In genomic region chr2:218981390-218982311, GRCh38 we compare ENCODE assay signal across 9 cellular contexts. TPM values are rescaled to one million over a fixed set of nuclear protein-coding genes. Genes with fewer than 3 reads are reported as not detected.
DNase-seq lines count a peak whose midpoint lies in the region; ATAC-seq and TF ChIP-seq lines count a peak whose summit lies in the region.
"Had no signal": no experiment of that assay in that cellular context is flagged by ENCODE, and none has a peak within 500 bp of the region (broad histone marks: within the 10 kb centered on the region; RNA-seq: fewer than 3 reads in every experiment).

No MANE protein-coding gene starts in this region.

- intact Hi-C loops in Right ventricle myocardium inferior (cut with DNase I) = no loop called here
- intact Hi-C loops in activated T-helper 1 cell treated with anti-CD3 and anti-CD28 coated beads, Interleukin-12 subunit alpha, Interleukin-12 subunit beta, Interleukin-2, Interleukin-4 antibody, amounts not matched to agents 30 ng/mL and 10 ng/mL and 1 ng/mL, durations not matched to agents 14 hours and 24 hours and 36 hours (cut with micrococcal nuclease) = loop anchor here (2.0 to 10.0 kb wide), 4 partner anchors 77 to 323 kb away; partner anchors contain the start of gene PTPRN

- no peaks in the 10 kb centered on the region for H3K9me3 Mint-ChIP-seq in activated T-helper 1 cell treated with anti-CD3 and anti-CD28 coated beads, Interleukin-12 subunit alpha, Interleukin-12 subunit beta, Interleukin-2, Interleukin-4 antibody, amounts not matched to agents 30 ng/mL and 10 ng/mL and 1 ng/mL, durations not matched to agents 14 hours and 24 hours and 36 hours

- no peak overlapping the region for H3K27ac ChIP-seq in cardiac muscle cell

- H3K4me3 ChIP-seq in cardiac muscle cell (peak overlapping the region; percentile 13), iPS-18c (ENCODE audit: insufficient read depth, low read depth, low read length) (peak overlapping the region; percentile 28)

- H3K36me3 Mint-ChIP-seq in activated T-helper 1 cell treated with anti-CD3 and anti-CD28 coated beads, Interleukin-12 subunit alpha, Interleukin-12 subunit beta, Interleukin-2, Interleukin-4 antibody, amounts not matched to agents 30 ng/mL and 10 ng/mL and 1 ng/mL, durations not matched to agents 14 hours and 24 hours and 36 hours (ENCODE audit: low read depth) = no peaks in the 10 kb centered on the region

- H3K27me3 Mint-ChIP-seq in activated T-helper 1 cell treated with anti-CD3 and anti-CD28 coated beads, Interleukin-12 subunit alpha, Interleukin-12 subunit beta, Interleukin-2, Interleukin-4 antibody, amounts not matched to agents 30 ng/mL and 10 ng/mL and 1 ng/mL, durations not matched to agents 14 hours and 24 hours and 36 hours (ENCODE audit: insufficient read depth) = peaks cover 66% of the 10 kb centered on the region

- H3K36me3 ChIP-seq in cardiac muscle cell = no peaks in the 10 kb centered on the region

- H3K27ac Mint-ChIP-seq in activated T-helper 1 cell treated with anti-CD3 and anti-CD28 coated beads, Interleukin-12 subunit alpha, Interleukin-12 subunit beta, Interleukin-2, Interleukin-4 antibody, amounts not matched to agents 30 ng/mL and 10 ng/mL and 1 ng/mL, durations not matched to agents 14 hours and 24 hours and 36 hours = peak overlapping the region; percentile 67

- ATAC-seq in Right ventricle myocardium inferior (no peak), HG03571 (IDR thresholded peaks at IDR 0.05; ENCODE audit: unreplicated experiment) (no peak)
- ATAC-seq in stimulated activated naive CD8-positive, alpha-beta T cell treated with anti-CD3 and anti-CD28 coated beads, Interleukin-15, Interleukin-2, amounts not matched to agents 100 U/mL and 50 U/mL, for 24 hours = no peak

- H3K27me3 ChIP-seq in cardiac muscle cell = peaks cover 100% of the 10 kb centered on the region

- no peak for TF ChIP-seq CTCF in cardiac muscle cell (IDR thresholded peaks at IDR 0.05; ENCODE audit: low read depth, low read length)

- peaks cover 6% of the 10 kb centered on the region for H3K4me1 Mint-ChIP-seq in activated T-helper 1 cell treated with anti-CD3 and anti-CD28 coated beads, Interleukin-12 subunit alpha, Interleukin-12 subunit beta, Interleukin-2, Interleukin-4 antibody, amounts not matched to agents 30 ng/mL and 10 ng/mL and 1 ng/mL, durations not matched to agents 14 hours and 24 hours and 36 hours (ENCODE audit: low read depth)

- peak overlapping the region; percentile 47 for H3K4me3 Mint-ChIP-seq in activated T-helper 1 cell treated with anti-CD3 and anti-CD28 coated beads, Interleukin-12 subunit alpha, Interleukin-12 subunit beta, Interleukin-2, Interleukin-4 antibody, amounts not matched to agents 30 ng/mL and 10 ng/mL and 1 ng/mL, durations not matched to agents 14 hours and 24 hours and 36 hours

- H3K9me3 ChIP-seq in cardiac muscle cell (ENCODE audit: low read depth) (no peaks in the 10 kb centered on the region), iPS-18c (ENCODE audit: control insufficient read depth, insufficient read depth, low read length) (peaks cover 3% of the 10 kb centered on the region)

- peaks cover 5% of the 10 kb centered on the region for H3K4me1 ChIP-seq in cardiac muscle cell (ENCODE audit: low read depth)

- peak; percentile 45 to 62 for DNase-seq in cardiac muscle cell (ENCODE audit: low read depth in 1 of 2, low spot score in 1 of 2)
- DNase-seq in Right ventricle myocardium inferior (ENCODE audit: missing footprints) = no peak
- no peak for DNase-seq in activated T-helper 1 cell treated with anti-CD3 and anti-CD28 coated beads, Interleukin-12 subunit alpha, Interleukin-12 subunit beta, Interleukin-2, Interleukin-4 antibody, amounts not matched to agents 30 ng/mL and 10 ng/mL and 1 ng/mL, durations not matched to agents 14 hours and 24 hours and 36 hours (ENCODE audit: low spot score)
- peak; percentile 36 for DNase-seq in stimulated activated naive CD8-positive, alpha-beta T cell treated with anti-CD3 and anti-CD28 coated beads, Interleukin-15, Interleukin-2, amounts not matched to agents 100 U/mL and 50 U/mL, for 24 hours
- no peak for DNase-seq in Kasumi-1 (lab: John Stamatoyannopoulos, UW)
- DNase-seq in NK-92 (lab: John Stamatoyannopoulos, UW; ENCODE audit: unreplicated experiment) = no peak

RNA-seq across cellular contexts. Expression of gene FEV, which starts 3.3 kb away (rescaled TPM):
- total RNA-seq in cardiac muscle cell = not detected in 2 replicates
- not detected in 2 replicates for polyA plus RNA-seq in cardiac muscle cell
- not detected for total RNA-seq in Right ventricle myocardium inferior
- total RNA-seq in activated T-helper 1 cell treated with anti-CD3 and anti-CD28 coated beads, Interleukin-12 subunit alpha, Interleukin-12 subunit beta, Interleukin-2, Interleukin-4 antibody, amounts not matched to agents 30 ng/mL and 10 ng/mL and 1 ng/mL, durations not matched to agents 14 hours and 24 hours and 36 hours = not detected in 2 replicates
- total RNA-seq: pulmonary artery endothelial cell had no signal

RNA-seq across cellular contexts. Expression of gene CRYBA2, which starts 11.6 kb away (rescaled TPM):
- total RNA-seq in cardiac muscle cell = not detected in 2 replicates
- not detected in 2 replicates for polyA plus RNA-seq in cardiac muscle cell
- not detected for total RNA-seq in Right ventricle myocardium inferior
- total RNA-seq in activated T-helper 1 cell treated with anti-CD3 and anti-CD28 coated beads, Interleukin-12 subunit alpha, Interleukin-12 subunit beta, Interleukin-2, Interleukin-4 antibody, amounts not matched to agents 30 ng/mL and 10 ng/mL and 1 ng/mL, durations not matched to agents 14 hours and 24 hours and 36 hours = 0.36 TPM in 1 of 2 replicates, not detected in the other
- total RNA-seq: pulmonary artery endothelial cell had no signal

RNA-seq across cellular contexts. Expression of gene CDK5R2, which starts 22.2 kb away (rescaled TPM):
- 0.06 TPM in 1 of 2 replicates, not detected in the other for total RNA-seq in cardiac muscle cell
- polyA plus RNA-seq in cardiac muscle cell = 0.22 and 0.24 TPM in 2 replicates
- total RNA-seq in Right ventricle myocardium inferior = not detected
- not detected in 2 replicates for total RNA-seq in activated T-helper 1 cell treated with anti-CD3 and anti-CD28 coated beads, Interleukin-12 subunit alpha, Interleukin-12 subunit beta, Interleukin-2, Interleukin-4 antibody, amounts not matched to agents 30 ng/mL and 10 ng/mL and 1 ng/mL, durations not matched to agents 14 hours and 24 hours and 36 hours
- total RNA-seq: pulmonary artery endothelial cell had no signal

RNA-seq across cellular contexts. Expression of gene CFAP65, which starts 59.7 kb away (rescaled TPM):
- total RNA-seq in cardiac muscle cell (0.07 and 2.2 TPM in 2 replicates), Right ventricle myocardium inferior (not detected)
- 0.12 and 0.45 TPM in 2 replicates for polyA plus RNA-seq in cardiac muscle cell
- not detected in 2 replicates for total RNA-seq in activated T-helper 1 cell treated with anti-CD3 and anti-CD28 coated beads, Interleukin-12 subunit alpha, Interleukin-12 subunit beta, Interleukin-2, Interleukin-4 antibody, amounts not matched to agents 30 ng/mL and 10 ng/mL and 1 ng/mL, durations not matched to agents 14 hours and 24 hours and 36 hours

Comparison
In these comparisons a context has a peak if more than half of its experiments do, and no peak if none do; other contexts are left out.
1. DNase-seq: peak in cardiac muscle cell (2 of 2) and stimulated activated naive CD8-positive, alpha-beta T cell treated with anti-CD3 and anti-CD28 coated beads, Interleukin-15, Interleukin-2, amounts not matched to agents 100 U/mL and 50 U/mL, for 24 hours (single experiment); none in Right ventricle myocardium inferior (single experiment), activated T-helper 1 cell treated with anti-CD3 and anti-CD28 coated beads, Interleukin-12 subunit alpha, Interleukin-12 subunit beta, Interleukin-2, Interleukin-4 antibody, amounts not matched to agents 30 ng/mL and 10 ng/mL and 1 ng/mL, durations not matched to agents 14 hours and 24 hours and 36 hours (single experiment), Kasumi-1 (0 of 2) and NK-92 (single experiment).